In genomic region chr22:48152916-48153315, GRCh38 we compare ENCODE assay signal across 3 cellular contexts.
"Had no signal": no experiment of that assay in that cellular context is flagged by ENCODE, and none has a peak within 500 bp of the region (broad histone marks: within the 10 kb centered on the region; RNA-seq: fewer than 3 reads in every experiment).

No MANE protein-coding gene starts in this region.

- DNase-seq: GDM1, GF-D8 had no signal

- H3K4me3 ChIP-seq: GM12878 had no signal
